6 cellular contexts compared by ENCODE assay signal in the genomic region with DNA sequence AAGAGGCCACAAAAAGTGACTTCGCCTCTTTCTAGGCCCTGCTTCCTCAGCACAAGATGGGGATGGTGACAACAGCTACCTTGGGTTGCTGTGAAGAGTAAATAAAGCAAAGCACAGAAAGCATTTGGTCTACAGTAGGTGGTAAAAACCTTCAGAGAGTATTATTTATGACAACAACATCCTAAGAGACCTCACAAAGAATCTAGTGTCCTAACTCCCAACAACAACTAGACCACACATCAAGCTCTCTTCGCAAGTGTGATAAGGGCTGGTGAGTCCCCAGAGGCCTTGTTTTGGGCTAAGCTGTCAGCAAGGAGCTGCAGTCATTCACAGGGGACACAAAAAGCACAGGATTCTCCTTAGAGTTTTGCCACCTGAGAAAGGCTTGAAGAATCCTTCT.
"Had no signal": no experiment of that assay in that cellular context is flagged by ENCODE, and none has a peak within 500 bp of the region (broad histone marks: within the 10 kb centered on the region; RNA-seq: fewer than 3 reads in every experiment).

No MANE protein-coding gene starts in this region.

- H3K4me2 ChIP-seq: GM23338 had no signal

- H3K27ac Mint-ChIP-seq: GM23338, H9, IgD-negative memory B cell had no signal

- DNase-seq: H9 had no signal

- H2AFZ ChIP-seq: GM23338 had no signal

- FAIRE-seq: H1, H54, HTR-8/SVneo had no signal

- ATAC-seq: GM23338 had no signal

- H3K4me3 Mint-ChIP-seq: GM23338, H9, IgD-negative memory B cell had no signal

- H3K4me3 ChIP-seq: GM23338 had no signal

- H3K4me1 Mint-ChIP-seq: IgD-negative memory B cell had no signal
